Comparison of ENCODE assay signal across 9 cellular contexts in the genomic region with DNA sequence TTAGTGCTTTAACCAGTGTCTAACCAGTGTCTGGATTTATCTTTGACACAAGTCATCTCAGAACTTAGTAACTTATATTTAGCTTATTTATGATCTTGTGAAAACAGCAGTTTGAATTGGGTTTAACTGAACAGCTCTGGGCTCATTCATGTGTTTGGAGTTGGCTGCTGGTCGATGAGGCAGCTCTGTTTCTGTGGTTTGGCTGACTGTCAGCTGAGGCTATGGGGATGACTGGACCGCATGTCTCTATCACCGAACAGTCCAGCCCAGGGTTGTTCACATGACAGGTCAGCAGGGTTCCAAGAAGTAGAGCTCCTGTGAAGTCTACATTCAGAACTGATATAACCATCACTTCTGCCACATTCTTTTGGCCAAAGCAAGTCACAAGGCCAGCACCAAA. TPM values are rescaled to one million over a fixed set of nuclear protein-coding genes. Genes with fewer than 3 reads are reported as not detected.
DNase-seq lines count a peak whose midpoint lies in the region; ATAC-seq and TF ChIP-seq lines count a peak whose summit lies in the region.
"Had no signal": no experiment of that assay in that cellular context is flagged by ENCODE, and none has a peak within 500 bp of the region (broad histone marks: within the 10 kb centered on the region; RNA-seq: fewer than 3 reads in every experiment).

No MANE protein-coding gene starts in this region.

- H3K27ac Mint-ChIP-seq in naive thymus-derived CD4-positive, alpha-beta T cell = no peak overlapping the region

- peaks cover 0 to 2% (median 0%) of the 10 kb centered on the region in 11 donors for H3K9me3 Mint-ChIP-seq in naive thymus-derived CD4-positive, alpha-beta T cell

- CTCF ChIA-PET in naive thymus-derived CD4-positive, alpha-beta T cell (lab: Charles Lee) = interaction anchor here (0.7 kb wide), 1 partner anchor 76 kb away, joined by 3 read pairs; no protein-coding TSS in a partner anchor

- intact Hi-C loops in testis (cut with DNase I; ENCODE audit: low total_unique reads) = no loop called here
- intact Hi-C loops in naive thymus-derived CD4-positive, alpha-beta T cell (cut with micrococcal nuclease) = no loop called here

- H3K4me3 Mint-ChIP-seq in naive thymus-derived CD4-positive, alpha-beta T cell = no peak overlapping the region

- no peaks in the 10 kb centered on the region for H3K9me3 ChIP-seq in testis
- H3K9me3 ChIP-seq in naive thymus-derived CD4-positive, alpha-beta T cell (ENCODE audit: control insufficient read depth in 2 of 3, low read length in 3 of 3) = peaks cover 0 to 7% (median 0%) of the 10 kb centered on the region in 3 experiments

- no peaks in the 10 kb centered on the region for H3K36me3 Mint-ChIP-seq in naive thymus-derived CD4-positive, alpha-beta T cell

- peaks cover 0 to 2% (median 0%) of the 10 kb centered on the region in 7 donors for H3K4me1 Mint-ChIP-seq in naive thymus-derived CD4-positive, alpha-beta T cell

- no peaks in the 10 kb centered on the region for H3K27me3 Mint-ChIP-seq in naive thymus-derived CD4-positive, alpha-beta T cell

- H3K27me3 ChIP-seq in testis = no peaks in the 10 kb centered on the region
- H3K27me3 ChIP-seq in naive thymus-derived CD4-positive, alpha-beta T cell (ENCODE audit: control insufficient read depth in 2 of 2, insufficient read depth in 2 of 2, low read length in 2 of 2) = no peaks in the 10 kb centered on the region
- H3K27me3 ChIP-seq: cardiac muscle cell had no signal

- POLR2A ChIA-PET in naive thymus-derived CD4-positive, alpha-beta T cell (lab: Charles Lee) = no interaction called here

- H3K27ac ChIP-seq in epithelial cell of prostate (peak overlapping the region; percentile 48), testis (no peak overlapping the region)
- no peak overlapping the region for H3K27ac ChIP-seq in naive thymus-derived CD4-positive, alpha-beta T cell (ENCODE audit: low read depth, low read length)
- H3K27ac ChIP-seq: cardiac muscle cell had no signal

- H3K4me1 ChIP-seq in testis = no peaks in the 10 kb centered on the region
- H3K4me1 ChIP-seq in naive thymus-derived CD4-positive, alpha-beta T cell (ENCODE audit: control insufficient read depth in 2 of 2, insufficient read depth in 2 of 2, low read length in 2 of 2) = no peaks in the 10 kb centered on the region

- 67% methylated on average over 3 of the region's 3 CpGs for WGBS in testis, 2 donors

- no peaks in the 10 kb centered on the region for H3K36me3 ChIP-seq in testis (ENCODE audit: low read depth, missing control alignments)
- H3K36me3 ChIP-seq in naive thymus-derived CD4-positive, alpha-beta T cell (ENCODE audit: control insufficient read depth in 2 of 3, insufficient read depth in 3 of 3, low read length in 3 of 3) = no peaks in the 10 kb centered on the region
- H3K36me3 ChIP-seq: cardiac muscle cell had no signal

- TF ChIP-seq POLR2A in testis (IDR thresholded peaks at IDR 0.05) = no peak

- ATAC-seq in GM21619 (IDR thresholded peaks at IDR 0.05; ENCODE audit: unreplicated experiment) = peak; percentile 92
- no peak for ATAC-seq in naive thymus-derived CD4-positive, alpha-beta T cell
- no peak for ATAC-seq in HG03097 (IDR thresholded peaks at IDR 0.05; ENCODE audit: low FRiP score, unreplicated experiment)

- DNase-seq in GM12865 (ENCODE audit: low read depth) (peak; percentile 87), HPDE6-E6E7 (ENCODE audit: extremely low spot score) (peak; percentile 56), epithelial cell of prostate (ENCODE audit: low read depth, low spot score) (peak; percentile 67), testis (peak; percentile 15), NCI-H1417 treated with DMSO at 0.1 percent for 48 hours (lab: John Stamatoyannopoulos, UW) (no peak)
- no peak for DNase-seq in naive thymus-derived CD4-positive, alpha-beta T cell

- TF ChIP-seq CTCF in GM12865 (IDR thresholded peaks at IDR 0.05; ENCODE audit: insufficient read depth, low read depth, low read length, missing control alignments) = no peak
- TF ChIP-seq CTCF in testis (IDR thresholded peaks at IDR 0.05) = no peak

- H3K4me3 ChIP-seq in GM12865 (ENCODE audit: low read depth, low read length) (no peak overlapping the region), testis (no peak overlapping the region)
- no peak overlapping the region for H3K4me3 ChIP-seq in naive thymus-derived CD4-positive, alpha-beta T cell (ENCODE audit: low read length)
- H3K4me3 ChIP-seq: cardiac muscle cell had no signal

RNA-seq across cellular contexts. Expression of a gene that starts 29.1 kb away (rescaled TPM):
- total RNA-seq in testis = 10 to 100 TPM; 37.0 to 44.4 TPM
- polyA plus RNA-seq in testis (ENCODE audit: insufficient read depth, low read depth, low replicate concordance) = 40.7 TPM
- 10 to 100 TPM; 26.0 to 59.8 (median 57.7) TPM for total RNA-seq in naive thymus-derived CD4-positive, alpha-beta T cell
- 10 to 100 TPM; 34.6 to 40.8 TPM for polyA plus RNA-seq in naive thymus-derived CD4-positive, alpha-beta T cell

Comparison
In these comparisons a context has a peak if more than half of its experiments do, and no peak if none do; other contexts are left out.
1. DNase-seq: peak in GM12865 (single experiment), HPDE6-E6E7 (single experiment), epithelial cell of prostate (single experiment) and testis (single experiment); none in naive thymus-derived CD4-positive, alpha-beta T cell (0 of 9) and NCI-H1417 treated with DMSO at 0.1 percent for 48 hours (single experiment).